1 cellular context compared by ENCODE assay signal in the genomic region with DNA sequence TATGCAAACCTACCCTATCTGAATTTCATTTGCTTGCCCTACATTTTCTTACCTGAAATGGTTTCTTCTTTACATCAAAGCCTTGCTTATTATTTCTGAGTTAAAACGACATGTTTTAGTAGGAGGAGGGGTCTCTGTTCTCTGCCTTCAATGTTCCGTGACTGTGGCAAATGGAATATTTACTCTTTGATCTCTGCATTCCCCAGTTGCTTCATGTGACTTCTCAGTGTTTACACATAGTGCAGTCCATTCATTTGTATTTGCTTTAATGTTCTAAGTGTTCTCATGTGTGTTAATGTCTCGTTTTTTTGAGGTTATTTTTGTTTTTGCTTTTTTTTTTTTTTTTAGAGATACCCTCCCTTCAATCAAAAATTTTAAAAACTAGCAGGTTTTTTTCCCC.
A peak's percentile ranks its signal among the peaks of the same experiment; 100 is the strongest.
TF ChIP-seq lines count a peak whose summit lies in the region.

No MANE protein-coding gene starts in this region.

TF ChIP-seq in HepG2, 621 proteins besides CTCF, POLR2A, EP300 and RAD21 (continued from another document and continues in another):
- TF ChIP-seq, protein P1, sequence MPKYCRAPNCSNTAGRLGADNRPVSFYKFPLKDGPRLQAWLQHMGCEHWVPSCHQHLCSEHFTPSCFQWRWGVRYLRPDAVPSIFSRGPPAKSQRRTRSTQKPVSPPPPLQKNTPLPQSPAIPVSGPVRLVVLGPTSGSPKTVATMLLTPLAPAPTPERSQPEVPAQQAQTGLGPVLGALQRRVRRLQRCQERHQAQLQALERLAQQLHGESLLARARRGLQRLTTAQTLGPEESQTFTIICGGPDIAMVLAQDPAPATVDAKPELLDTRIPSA (CRISPR knock-in tag; IDR thresholded peaks at IDR 0.05; ENCODE audit: borderline replicate concordance) = no peak
- TF ChIP-seq NFYB (CRISPR knock-in tag; IDR thresholded peaks at IDR 0.05) (no peak), ELF3 (CRISPR knock-in tag; IDR thresholded peaks at IDR 0.05) (peak; percentile 80), KDM5A (IDR thresholded peaks at IDR 0.05; ENCODE audit: borderline replicate concordance, low read length) (no peak), BRD4 (CRISPR knock-in tag; IDR thresholded peaks at IDR 0.05) (no peak), ZBTB3 (CRISPR knock-in tag; IDR thresholded peaks at IDR 0.05; ENCODE audit: borderline replicate concordance, low read depth) (no peak), ZNF614 (CRISPR knock-in tag; IDR thresholded peaks at IDR 0.05; ENCODE audit: borderline replicate concordance) (0 out of 2 replicates have a peak, but pooled peaks have one; percentile 65), ZNF264 (CRISPR knock-in tag; IDR thresholded peaks at IDR 0.05) (no peak), HMG20B (CRISPR knock-in tag; conservative IDR thresholded peaks at IDR 0.05) (peak; percentile 61; the same call in 1 of the 2 replicates), CCAR2 (optimal IDR thresholded peaks at IDR 0.05; ENCODE audit: low read depth, low read length) (no peak), SIX1 (CRISPR knock-in tag; IDR thresholded peaks at IDR 0.05; ENCODE audit: borderline replicate concordance) (peak; percentile 68; the same call in 1 of the 2 replicates), NR1H2 (CRISPR knock-in tag; IDR thresholded peaks at IDR 0.05; ENCODE audit: borderline replicate concordance, low read depth) (no peak), TBX3 (IDR thresholded peaks at IDR 0.05; ENCODE audit: borderline replicate concordance) (peak; percentile 87; the same call in 1 of the 2 replicates), ZNF350 (CRISPR knock-in tag; IDR thresholded peaks at IDR 0.05; ENCODE audit: borderline replicate concordance, low read depth) (no peak), ZNF235 (CRISPR knock-in tag; IDR thresholded peaks at IDR 0.05; ENCODE audit: borderline replicate concordance) (no peak), SAP130 (CRISPR knock-in tag; IDR thresholded peaks at IDR 0.05; ENCODE audit: low read depth) (peak; percentile 74), XRCC5 (optimal IDR thresholded peaks at IDR 0.05; ENCODE audit: low read length) (no peak), SMAD1 (CRISPR knock-in tag; IDR thresholded peaks at IDR 0.05; ENCODE audit: borderline replicate concordance, low read depth) (no peak), ZNF562 (CRISPR knock-in tag; IDR thresholded peaks at IDR 0.05; ENCODE audit: borderline replicate concordance) (no peak), NFE2 (CRISPR knock-in tag; IDR thresholded peaks at IDR 0.05) (no peak), ZSCAN20 (CRISPR knock-in tag; IDR thresholded peaks at IDR 0.05; ENCODE audit: borderline replicate concordance) (no peak), ZNF30 (CRISPR knock-in tag; IDR thresholded peaks at IDR 0.05) (no peak), ZFX (CRISPR knock-in tag; IDR thresholded peaks at IDR 0.05; ENCODE audit: low read depth) (no peak), RNF2 (conservative IDR thresholded peaks at IDR 0.05; ENCODE audit: low read depth) (no peak), POLR2AphosphoS2 (IDR thresholded peaks at IDR 0.05; ENCODE audit: low read depth, low read length) (no peak), AHR (CRISPR knock-in tag; IDR thresholded peaks at IDR 0.05) (no peak), ZC3H4 (CRISPR knock-in tag; IDR thresholded peaks at IDR 0.05; ENCODE audit: borderline replicate concordance) (no peak), ATAD3A (CRISPR knock-in tag; IDR thresholded peaks at IDR 0.05) (no peak), ASH2L (IDR thresholded peaks at IDR 0.05; ENCODE audit: insufficient read length, low read depth, low read length) (peak; percentile 81), CHD4 (IDR thresholded peaks at IDR 0.05; ENCODE audit: borderline replicate concordance, low read length) (no peak), ZNF792 (CRISPR knock-in tag; IDR thresholded peaks at IDR 0.05) (no peak; the same call in 1 of the 2 replicates), PHF21A (CRISPR knock-in tag; IDR thresholded peaks at IDR 0.05) (no peak), ZNF121 (CRISPR knock-in tag; IDR thresholded peaks at IDR 0.05) (no peak), FOSL1 (CRISPR knock-in tag; IDR thresholded peaks at IDR 0.05; ENCODE audit: borderline replicate concordance) (no peak), ZNF672 (CRISPR knock-in tag; IDR thresholded peaks at IDR 0.05) (no peak), SIX4 (CRISPR knock-in tag; IDR thresholded peaks at IDR 0.05) (no peak), NBN (conservative IDR thresholded peaks at IDR 0.05) (no peak), ZSCAN12 (CRISPR knock-in tag; IDR thresholded peaks at IDR 0.05) (no peak), RORA (CRISPR knock-in tag; IDR thresholded peaks at IDR 0.05) (no peak), MBD4 (IDR thresholded peaks at IDR 0.05; ENCODE audit: borderline replicate concordance, low read length) (peak; percentile 91; the same call in 1 of the 2 replicates), SNAI1 (CRISPR knock-in tag; IDR thresholded peaks at IDR 0.05; ENCODE audit: borderline replicate concordance) (no peak), ZMAT3 (CRISPR knock-in tag; conservative IDR thresholded peaks at IDR 0.05) (no peak), ZNF124 (CRISPR knock-in tag; IDR thresholded peaks at IDR 0.05) (no peak), RARA (CRISPR knock-in tag; IDR thresholded peaks at IDR 0.05) (peak; percentile 62), ZNF570 (CRISPR knock-in tag; IDR thresholded peaks at IDR 0.05; ENCODE audit: borderline replicate concordance) (no peak), SNAPC2 (CRISPR knock-in tag; IDR thresholded peaks at IDR 0.05) (no peak), ZNF333 (CRISPR knock-in tag; IDR thresholded peaks at IDR 0.05; ENCODE audit: borderline replicate concordance) (no peak), HNRNPLL (IDR thresholded peaks at IDR 0.05; ENCODE audit: low read depth, low read length, poor library complexity, severe bottlenecking) (no peak), ZKSCAN1 (IDR thresholded peaks at IDR 0.05; ENCODE audit: low read length) (no peak), FIP1L1 (IDR thresholded peaks at IDR 0.05; ENCODE audit: borderline replicate concordance, insufficient read depth, low read depth, low read length) (no peak), ZFP90 (CRISPR knock-in tag; IDR thresholded peaks at IDR 0.05; ENCODE audit: borderline replicate concordance) (no peak), ZNF20 (CRISPR knock-in tag; IDR thresholded peaks at IDR 0.05) (no peak), ARHGAP35 (CRISPR knock-in tag; IDR thresholded peaks at IDR 0.05; ENCODE audit: borderline replicate concordance) (no peak), ZBTB7B (CRISPR knock-in tag; IDR thresholded peaks at IDR 0.05) (0 out of 2 replicates have a peak, but pooled peaks have one; percentile 43), ZNF891 (CRISPR knock-in tag; IDR thresholded peaks at IDR 0.05) (no peak), KLF9 (CRISPR knock-in tag; IDR thresholded peaks at IDR 0.05; ENCODE audit: low read depth) (no peak), SSRP1 (CRISPR knock-in tag; IDR thresholded peaks at IDR 0.05) (no peak), ZNF543 (CRISPR knock-in tag; IDR thresholded peaks at IDR 0.05) (no peak)
- TF ChIP-seq, protein P2, sequence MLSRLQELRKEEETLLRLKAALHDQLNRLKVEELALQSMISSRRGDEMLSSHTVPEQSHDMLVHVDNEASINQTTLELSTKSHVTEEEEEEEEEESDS (CRISPR knock-in tag; IDR thresholded peaks at IDR 0.05; ENCODE audit: borderline replicate concordance) = no peak
- TF ChIP-seq, protein P3, sequence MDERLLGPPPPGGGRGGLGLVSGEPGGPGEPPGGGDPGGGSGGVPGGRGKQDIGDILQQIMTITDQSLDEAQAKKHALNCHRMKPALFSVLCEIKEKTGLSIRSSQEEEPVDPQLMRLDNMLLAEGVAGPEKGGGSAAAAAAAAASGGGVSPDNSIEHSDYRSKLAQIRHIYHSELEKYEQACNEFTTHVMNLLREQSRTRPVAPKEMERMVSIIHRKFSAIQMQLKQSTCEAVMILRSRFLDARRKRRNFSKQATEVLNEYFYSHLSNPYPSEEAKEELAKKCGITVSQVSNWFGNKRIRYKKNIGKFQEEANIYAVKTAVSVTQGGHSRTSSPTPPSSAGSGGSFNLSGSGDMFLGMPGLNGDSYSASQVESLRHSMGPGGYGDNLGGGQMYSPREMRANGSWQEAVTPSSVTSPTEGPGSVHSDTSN (CRISPR knock-in tag; IDR thresholded peaks at IDR 0.05) = no peak
- TF ChIP-seq, protein P4, sequence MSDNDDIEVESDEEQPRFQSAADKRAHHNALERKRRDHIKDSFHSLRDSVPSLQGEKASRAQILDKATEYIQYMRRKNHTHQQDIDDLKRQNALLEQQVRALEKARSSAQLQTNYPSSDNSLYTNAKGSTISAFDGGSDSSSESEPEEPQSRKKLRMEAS (IDR thresholded peaks at IDR 0.05) = no peak
- TF ChIP-seq, protein P5, sequence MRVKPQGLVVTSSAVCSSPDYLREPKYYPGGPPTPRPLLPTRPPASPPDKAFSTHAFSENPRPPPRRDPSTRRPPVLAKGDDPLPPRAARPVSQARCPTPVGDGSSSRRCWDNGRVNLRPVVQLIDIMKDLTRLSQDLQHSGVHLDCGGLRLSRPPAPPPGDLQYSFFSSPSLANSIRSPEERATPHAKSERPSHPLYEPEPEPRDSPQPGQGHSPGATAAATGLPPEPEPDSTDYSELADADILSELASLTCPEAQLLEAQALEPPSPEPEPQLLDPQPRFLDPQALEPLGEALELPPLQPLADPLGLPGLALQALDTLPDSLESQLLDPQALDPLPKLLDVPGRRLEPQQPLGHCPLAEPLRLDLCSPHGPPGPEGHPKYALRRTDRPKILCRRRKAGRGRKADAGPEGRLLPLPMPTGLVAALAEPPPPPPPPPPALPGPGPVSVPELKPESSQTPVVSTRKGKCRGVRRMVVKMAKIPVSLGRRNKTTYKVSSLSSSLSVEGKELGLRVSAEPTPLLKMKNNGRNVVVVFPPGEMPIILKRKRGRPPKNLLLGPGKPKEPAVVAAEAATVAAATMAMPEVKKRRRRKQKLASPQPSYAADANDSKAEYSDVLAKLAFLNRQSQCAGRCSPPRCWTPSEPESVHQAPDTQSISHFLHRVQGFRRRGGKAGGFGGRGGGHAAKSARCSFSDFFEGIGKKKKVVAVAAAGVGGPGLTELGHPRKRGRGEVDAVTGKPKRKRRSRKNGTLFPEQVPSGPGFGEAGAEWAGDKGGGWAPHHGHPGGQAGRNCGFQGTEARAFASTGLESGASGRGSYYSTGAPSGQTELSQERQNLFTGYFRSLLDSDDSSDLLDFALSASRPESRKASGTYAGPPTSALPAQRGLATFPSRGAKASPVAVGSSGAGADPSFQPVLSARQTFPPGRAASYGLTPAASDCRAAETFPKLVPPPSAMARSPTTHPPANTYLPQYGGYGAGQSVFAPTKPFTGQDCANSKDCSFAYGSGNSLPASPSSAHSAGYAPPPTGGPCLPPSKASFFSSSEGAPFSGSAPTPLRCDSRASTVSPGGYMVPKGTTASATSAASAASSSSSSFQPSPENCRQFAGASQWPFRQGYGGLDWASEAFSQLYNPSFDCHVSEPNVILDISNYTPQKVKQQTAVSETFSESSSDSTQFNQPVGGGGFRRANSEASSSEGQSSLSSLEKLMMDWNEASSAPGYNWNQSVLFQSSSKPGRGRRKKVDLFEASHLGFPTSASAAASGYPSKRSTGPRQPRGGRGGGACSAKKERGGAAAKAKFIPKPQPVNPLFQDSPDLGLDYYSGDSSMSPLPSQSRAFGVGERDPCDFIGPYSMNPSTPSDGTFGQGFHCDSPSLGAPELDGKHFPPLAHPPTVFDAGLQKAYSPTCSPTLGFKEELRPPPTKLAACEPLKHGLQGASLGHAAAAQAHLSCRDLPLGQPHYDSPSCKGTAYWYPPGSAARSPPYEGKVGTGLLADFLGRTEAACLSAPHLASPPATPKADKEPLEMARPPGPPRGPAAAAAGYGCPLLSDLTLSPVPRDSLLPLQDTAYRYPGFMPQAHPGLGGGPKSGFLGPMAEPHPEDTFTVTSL (CRISPR knock-in tag; IDR thresholded peaks at IDR 0.05; ENCODE audit: borderline replicate concordance) = peak; percentile 93
- TF ChIP-seq, protein P6, sequence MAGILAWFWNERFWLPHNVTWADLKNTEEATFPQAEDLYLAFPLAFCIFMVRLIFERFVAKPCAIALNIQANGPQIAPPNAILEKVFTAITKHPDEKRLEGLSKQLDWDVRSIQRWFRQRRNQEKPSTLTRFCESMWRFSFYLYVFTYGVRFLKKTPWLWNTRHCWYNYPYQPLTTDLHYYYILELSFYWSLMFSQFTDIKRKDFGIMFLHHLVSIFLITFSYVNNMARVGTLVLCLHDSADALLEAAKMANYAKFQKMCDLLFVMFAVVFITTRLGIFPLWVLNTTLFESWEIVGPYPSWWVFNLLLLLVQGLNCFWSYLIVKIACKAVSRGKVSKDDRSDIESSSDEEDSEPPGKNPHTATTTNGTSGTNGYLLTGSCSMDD (CRISPR knock-in tag; IDR thresholded peaks at IDR 0.05) = no peak
- TF ChIP-seq, protein P7, sequence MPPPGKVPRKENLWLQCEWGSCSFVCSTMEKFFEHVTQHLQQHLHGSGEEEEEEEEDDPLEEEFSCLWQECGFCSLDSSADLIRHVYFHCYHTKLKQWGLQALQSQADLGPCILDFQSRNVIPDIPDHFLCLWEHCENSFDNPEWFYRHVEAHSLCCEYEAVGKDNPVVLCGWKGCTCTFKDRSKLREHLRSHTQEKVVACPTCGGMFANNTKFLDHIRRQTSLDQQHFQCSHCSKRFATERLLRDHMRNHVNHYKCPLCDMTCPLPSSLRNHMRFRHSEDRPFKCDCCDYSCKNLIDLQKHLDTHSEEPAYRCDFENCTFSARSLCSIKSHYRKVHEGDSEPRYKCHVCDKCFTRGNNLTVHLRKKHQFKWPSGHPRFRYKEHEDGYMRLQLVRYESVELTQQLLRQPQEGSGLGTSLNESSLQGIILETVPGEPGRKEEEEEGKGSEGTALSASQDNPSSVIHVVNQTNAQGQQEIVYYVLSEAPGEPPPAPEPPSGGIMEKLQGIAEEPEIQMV (CRISPR knock-in tag; IDR thresholded peaks at IDR 0.05; ENCODE audit: low read depth) = no peak
- TF ChIP-seq, protein P8, sequence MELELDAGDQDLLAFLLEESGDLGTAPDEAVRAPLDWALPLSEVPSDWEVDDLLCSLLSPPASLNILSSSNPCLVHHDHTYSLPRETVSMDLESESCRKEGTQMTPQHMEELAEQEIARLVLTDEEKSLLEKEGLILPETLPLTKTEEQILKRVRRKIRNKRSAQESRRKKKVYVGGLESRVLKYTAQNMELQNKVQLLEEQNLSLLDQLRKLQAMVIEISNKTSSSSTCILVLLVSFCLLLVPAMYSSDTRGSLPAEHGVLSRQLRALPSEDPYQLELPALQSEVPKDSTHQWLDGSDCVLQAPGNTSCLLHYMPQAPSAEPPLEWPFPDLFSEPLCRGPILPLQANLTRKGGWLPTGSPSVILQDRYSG (CRISPR knock-in tag; IDR thresholded peaks at IDR 0.05) = no peak
- TF ChIP-seq, protein P9, sequence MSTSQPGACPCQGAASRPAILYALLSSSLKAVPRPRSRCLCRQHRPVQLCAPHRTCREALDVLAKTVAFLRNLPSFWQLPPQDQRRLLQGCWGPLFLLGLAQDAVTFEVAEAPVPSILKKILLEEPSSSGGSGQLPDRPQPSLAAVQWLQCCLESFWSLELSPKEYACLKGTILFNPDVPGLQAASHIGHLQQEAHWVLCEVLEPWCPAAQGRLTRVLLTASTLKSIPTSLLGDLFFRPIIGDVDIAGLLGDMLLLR (CRISPR knock-in tag; IDR thresholded peaks at IDR 0.05) = no peak
- TF ChIP-seq, protein P10, sequence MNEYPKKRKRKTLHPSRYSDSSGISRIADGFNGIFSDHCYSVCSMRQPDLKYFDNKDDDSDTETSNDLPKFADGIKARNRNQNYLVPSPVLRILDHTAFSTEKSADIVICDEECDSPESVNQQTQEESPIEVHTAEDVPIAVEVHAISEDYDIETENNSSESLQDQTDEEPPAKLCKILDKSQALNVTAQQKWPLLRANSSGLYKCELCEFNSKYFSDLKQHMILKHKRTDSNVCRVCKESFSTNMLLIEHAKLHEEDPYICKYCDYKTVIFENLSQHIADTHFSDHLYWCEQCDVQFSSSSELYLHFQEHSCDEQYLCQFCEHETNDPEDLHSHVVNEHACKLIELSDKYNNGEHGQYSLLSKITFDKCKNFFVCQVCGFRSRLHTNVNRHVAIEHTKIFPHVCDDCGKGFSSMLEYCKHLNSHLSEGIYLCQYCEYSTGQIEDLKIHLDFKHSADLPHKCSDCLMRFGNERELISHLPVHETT (CRISPR knock-in tag; conservative IDR thresholded peaks at IDR 0.05) = no peak
